ENCODE assay signal across 9 cellular contexts in genomic region chr12:29725587-29726320, GRCh38. TPM values are rescaled to one million over a fixed set of nuclear protein-coding genes. Genes with fewer than 3 reads are reported as not detected.
DNase-seq lines count a peak whose midpoint lies in the region; ATAC-seq and TF ChIP-seq lines count a peak whose summit lies in the region.
"Had no signal": no experiment of that assay in that cellular context is flagged by ENCODE, and none has a peak within 500 bp of the region (broad histone marks: within the 10 kb centered on the region; RNA-seq: fewer than 3 reads in every experiment).

No MANE protein-coding gene starts in this region.

- peaks cover 27% of the 10 kb centered on the region for H3K4me1 ChIP-seq in parathyroid adenoma
- no peaks in the 10 kb centered on the region for H3K4me1 ChIP-seq in Caco-2

- H3K4me1 Mint-ChIP-seq in Caco-2 (ENCODE audit: low read depth, unreplicated experiment) (no peaks in the 10 kb centered on the region), T-cell (no peaks in the 10 kb centered on the region)
- no peaks in the 10 kb centered on the region for H3K4me1 Mint-ChIP-seq in activated CD4-positive, alpha-beta T cell treated with anti-CD3 and anti-CD28 coated beads for 36 hours

- H3K27me3 ChIP-seq in parathyroid adenoma (ENCODE audit: control insufficient read depth, insufficient read depth, low read length): no peaks in the 10 kb centered on the region
- H3K27me3 ChIP-seq in Caco-2 (replicated peaks; ENCODE audit: control insufficient read depth, insufficient read depth, low read length): no peaks in the 10 kb centered on the region; the same call in 1 of the 2 replicates

- POLR2A ChIA-PET in Caco-2 (lab: Charles Lee) (no interaction called here), T-cell (lab: Charles Lee) (no interaction called here)
- POLR2A ChIA-PET in activated CD4-positive, alpha-beta T cell treated with anti-CD3 and anti-CD28 coated beads for 36 hours (lab: Charles Lee): no interaction called here

- H3K36me3 Mint-ChIP-seq in Caco-2 (ENCODE audit: insufficient read depth, unreplicated experiment) (no peaks in the 10 kb centered on the region), T-cell (no peaks in the 10 kb centered on the region)
- no peaks in the 10 kb centered on the region for H3K36me3 Mint-ChIP-seq in activated CD4-positive, alpha-beta T cell treated with anti-CD3 and anti-CD28 coated beads for 36 hours (ENCODE audit: low read depth)

- H3K4me2 ChIP-seq in parathyroid adenoma (ENCODE audit: low read length): peak overlapping the region; percentile 15

- peak overlapping the region; percentile 89 for H3K27ac ChIP-seq in parathyroid adenoma

- H3K9me3 ChIP-seq in parathyroid adenoma (ENCODE audit: control insufficient read depth, low read length) (no peaks in the 10 kb centered on the region), Caco-2 (no peaks in the 10 kb centered on the region)

- H3K27ac Mint-ChIP-seq in Caco-2 (ENCODE audit: unreplicated experiment): no peak overlapping the region
- no peak overlapping the region for H3K27ac Mint-ChIP-seq in activated CD4-positive, alpha-beta T cell treated with anti-CD3 and anti-CD28 coated beads for 36 hours
- H3K27ac Mint-ChIP-seq in T-cell: no peak overlapping the region

- H3K27me3 Mint-ChIP-seq in Caco-2 (ENCODE audit: insufficient read depth, unreplicated experiment) (peaks cover 6% of the 10 kb centered on the region), T-cell (peaks cover 0 to 12% of the 10 kb centered on the region in 2 donors)
- H3K27me3 Mint-ChIP-seq in activated CD4-positive, alpha-beta T cell treated with anti-CD3 and anti-CD28 coated beads for 36 hours: peaks cover 2% of the 10 kb centered on the region

- DNase-seq in Daoy (ENCODE audit: low read depth): peak; percentile 13
- peak; percentile 90 for DNase-seq in NCI-H2171 (lab: John Stamatoyannopoulos, UW)
- DNase-seq in fibroblast of pulmonary artery (ENCODE audit: low read depth): peak; percentile 99
- DNase-seq in Caco-2: no peak
- no peak for DNase-seq in activated CD4-positive, alpha-beta T cell treated with anti-CD3 and anti-CD28 coated beads for 36 hours
- no peak for DNase-seq in T-cell
- DNase-seq in activated CD4-positive, alpha-beta T cell treated with anti-CD3 and anti-CD28 coated beads for 4 hours: no peak

- no TSS peak for BruUV-seq in Caco-2 (replicated peaks; lab: Mats Ljungman, UMichigan)

- H3K4me3 Mint-ChIP-seq in Caco-2 (ENCODE audit: unreplicated experiment) (no peak overlapping the region), T-cell (no peak overlapping the region)
- no peak overlapping the region for H3K4me3 Mint-ChIP-seq in activated CD4-positive, alpha-beta T cell treated with anti-CD3 and anti-CD28 coated beads for 36 hours

- H3K9ac ChIP-seq in parathyroid adenoma: no peak overlapping the region

- peaks cover 6% of the 10 kb centered on the region for H3K79me2 ChIP-seq in parathyroid adenoma

- TF ChIP-seq CTCF in fibroblast of pulmonary artery (IDR thresholded peaks at IDR 0.05; ENCODE audit: low read length, missing control alignments) (no peak), parathyroid adenoma (IDR thresholded peaks at IDR 0.05) (no peak), Caco-2 (IDR thresholded peaks at IDR 0.05; ENCODE audit: insufficient read depth in 1 of 2, low read depth in 1 of 2, low read length in 1 of 2, severe bottlenecking in 1 of 2, unreplicated experiment in 1 of 2) (no peak)

- no peak for ATAC-seq in activated CD4-positive, alpha-beta T cell treated with anti-CD3 and anti-CD28 coated beads for 36 hours
- ATAC-seq in T-cell (replicated peaks in 1 of 4): no peak

- H2AFZ ChIP-seq in parathyroid adenoma: peak overlapping the region; percentile 59

- intact Hi-C loops in Caco-2 (cut with micrococcal nuclease; ENCODE audit: unreplicated experiment): no loop called here
- intact Hi-C loops in activated CD4-positive, alpha-beta T cell treated with anti-CD3 and anti-CD28 coated beads for 36 hours (cut with DNase I, micrococcal nuclease): no loop called here

- no peaks in the 10 kb centered on the region for H3K9me3 Mint-ChIP-seq in Caco-2 (ENCODE audit: unreplicated experiment)
- no peaks in the 10 kb centered on the region for H3K9me3 Mint-ChIP-seq in activated CD4-positive, alpha-beta T cell treated with anti-CD3 and anti-CD28 coated beads for 36 hours (ENCODE audit: low read depth)
- peaks cover 0 to 9% (median 0%) of the 10 kb centered on the region in 3 donors for H3K9me3 Mint-ChIP-seq in T-cell

- no peaks in the 10 kb centered on the region for H3K36me3 ChIP-seq in parathyroid adenoma (ENCODE audit: control insufficient read depth, insufficient read depth, low read length)
- no peaks in the 10 kb centered on the region for H3K36me3 ChIP-seq in Caco-2 (ENCODE audit: control insufficient read depth, insufficient read depth, low read length)

- no peak overlapping the region for H3K4me3 ChIP-seq in fibroblast of pulmonary artery (replicated peaks; ENCODE audit: low read depth, low read length)
- no peak overlapping the region for H3K4me3 ChIP-seq in parathyroid adenoma (ENCODE audit: low read depth, low read length)
- no peak overlapping the region for H3K4me3 ChIP-seq in Caco-2 (ENCODE audit: low read depth, low read length)

- CTCF ChIA-PET in Caco-2 (lab: Charles Lee) (no interaction called here), T-cell (lab: Charles Lee) (no interaction called here)
- CTCF ChIA-PET in activated CD4-positive, alpha-beta T cell treated with anti-CD3 and anti-CD28 coated beads for 36 hours (lab: Charles Lee): no interaction called here

RNA-seq across cellular contexts. Expression of gene TMTC1, which starts 58.0 kb away (rescaled TPM):
- total RNA-seq in Daoy (2014; rRNA removed; shearing (Covaris generic)): 4.3 and 6.7 TPM in 2 replicates
- total RNA-seq in Caco-2 (2022): not detected in 2 replicates
- total RNA-seq in activated CD4-positive, alpha-beta T cell treated with anti-CD3 and anti-CD28 coated beads for 36 hours: under 1 TPM; 0.04 to 0.30 TPM
- total RNA-seq in T-cell: under 1 TPM in 4 of 5 donors, not detected in 1; 0.10 to 0.44 (median 0.29) TPM
- total RNA-seq: activated CD8-positive, alpha-beta memory T cell treated with anti-CD3 and anti-CD28 coated beads for 36 hours had no signal

Comparison
In these comparisons a context has a peak if more than half of its experiments do, and no peak if none do; other contexts are left out.
1. DNase-seq: peak in Daoy (single experiment), NCI-H2171 (single experiment) and fibroblast of pulmonary artery (single experiment); none in Caco-2 (0 of 2), activated CD4-positive, alpha-beta T cell treated with anti-CD3 and anti-CD28 coated beads for 36 hours (single experiment), T-cell (0 of 34) and activated CD4-positive, alpha-beta T cell treated with anti-CD3 and anti-CD28 coated beads for 4 hours (0 of 2).